In the genomic region with DNA sequence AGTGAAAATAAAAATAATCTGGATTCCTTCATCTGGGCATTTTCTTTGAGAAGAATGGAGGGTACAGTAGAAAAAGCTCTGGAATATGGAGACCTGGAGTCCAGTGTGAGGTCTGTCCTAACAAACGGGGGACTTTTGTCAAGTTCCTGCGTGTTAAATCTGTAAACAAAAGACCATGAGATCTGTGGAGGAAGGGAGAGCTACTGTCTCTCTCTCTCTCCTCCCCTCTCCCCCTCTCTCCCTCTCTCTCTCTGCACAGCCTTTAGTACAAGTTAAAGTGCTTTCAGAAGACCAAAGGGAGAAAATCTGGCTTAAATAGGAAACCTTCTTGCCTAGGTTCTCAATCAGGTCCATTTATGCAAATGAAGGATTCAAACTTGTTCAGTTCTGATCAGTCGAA, we compare ENCODE assay signal across 23 cellular contexts.
A peak's percentile ranks its signal among the peaks of the same experiment; 100 is the strongest.
DNase-seq lines count a peak whose midpoint lies in the region; ATAC-seq and TF ChIP-seq lines count a peak whose summit lies in the region.
"Had no signal": no experiment of that assay in that cellular context is flagged by ENCODE, and none has a peak within 500 bp of the region (broad histone marks: within the 10 kb centered on the region; RNA-seq: fewer than 3 reads in every experiment).

No MANE protein-coding gene starts in this region.

- 0 out of 2 replicates have a peak, but pooled peaks cover 2% of the 10 kb centered on the region for H3K9me2 ChIP-seq in GM23338 (ENCODE audit: insufficient read depth)

- H3F3A ChIP-seq in GM23338 (replicated peaks; ENCODE audit: low read depth) = no peaks in the 10 kb centered on the region
- no peaks in the 10 kb centered on the region for H3F3A ChIP-seq in neural progenitor cell (ENCODE audit: low read depth)

- H3K36me3 ChIP-seq in GM23338 (ENCODE audit: insufficient read depth) = no peaks in the 10 kb centered on the region
- no peaks in the 10 kb centered on the region for H3K36me3 ChIP-seq in neural progenitor cell
- H3K36me3 ChIP-seq: BE2C, BLaER1 had no signal

- H3K27me3 ChIP-seq in GM23338 (ENCODE audit: insufficient read depth) (no peaks in the 10 kb centered on the region), neural progenitor cell (no peaks in the 10 kb centered on the region)
- H3K27me3 ChIP-seq: BLaER1 had no signal

- intact Hi-C loops in activated T-helper 1 cell treated with anti-CD3 and anti-CD28 coated beads, Interleukin-12 subunit alpha, Interleukin-12 subunit beta, Interleukin-2, Interleukin-4 antibody, amounts not matched to agents 30 ng/mL and 10 ng/mL and 1 ng/mL, durations not matched to agents 14 hours and 24 hours and 36 hours (cut with micrococcal nuclease) = no loop called here

- no peak for DNase-seq in GM23338 (ENCODE audit: low spot score)
- DNase-seq in WTC11 (ENCODE audit: low spot score) = no peak
- no peak for DNase-seq in neural progenitor cell (ENCODE audit: low spot score)
- DNase-seq in activated T-helper 1 cell treated with anti-CD3 and anti-CD28 coated beads, Interleukin-12 subunit alpha, Interleukin-12 subunit beta, Interleukin-2, Interleukin-4 antibody, amounts not matched to agents 30 ng/mL and 10 ng/mL and 1 ng/mL, durations not matched to agents 14 hours and 24 hours and 36 hours (ENCODE audit: low spot score) = no peak
- no peak for DNase-seq in amniotic stem cell (lab: John Stamatoyannopoulos, UW)
- DNase-seq in activated CD8-positive, alpha-beta memory T cell treated with anti-CD3 and anti-CD28 coated beads for 24 hours = no peak
- DNase-seq: 8988T; ACHN; BE2C; C1 segment of cervical spinal cord; CD4-positive, alpha-beta memory T cell; CD4-positive, CD25-positive, alpha-beta regulatory T cell; CD8-positive, alpha-beta memory T cell; COR-L47; DMS 273 treated with DMSO at 0.1 percent for 48 hours; DMS153; DMS53; DMS79; DND-41; EL; GF-D8 had no signal

- H3K4me3 Mint-ChIP-seq in GM23338 (no peak overlapping the region), WTC11 (no peak overlapping the region), neural progenitor cell (no peak overlapping the region)
- H3K4me3 Mint-ChIP-seq in activated T-helper 1 cell treated with anti-CD3 and anti-CD28 coated beads, Interleukin-12 subunit alpha, Interleukin-12 subunit beta, Interleukin-2, Interleukin-4 antibody, amounts not matched to agents 30 ng/mL and 10 ng/mL and 1 ng/mL, durations not matched to agents 14 hours and 24 hours and 36 hours = no peak overlapping the region
- H3K4me3 Mint-ChIP-seq: CD14-positive monocyte; CD4-positive, alpha-beta memory T cell; CD4-positive, CD25-positive, alpha-beta regulatory T cell; CD8-positive, alpha-beta memory T cell had no signal

- no peaks in the 10 kb centered on the region for H3K9me3 Mint-ChIP-seq in GM23338
- no peaks in the 10 kb centered on the region for H3K9me3 Mint-ChIP-seq in WTC11
- no peaks in the 10 kb centered on the region for H3K9me3 Mint-ChIP-seq in neural progenitor cell
- no peaks in the 10 kb centered on the region for H3K9me3 Mint-ChIP-seq in activated T-helper 1 cell treated with anti-CD3 and anti-CD28 coated beads, Interleukin-12 subunit alpha, Interleukin-12 subunit beta, Interleukin-2, Interleukin-4 antibody, amounts not matched to agents 30 ng/mL and 10 ng/mL and 1 ng/mL, durations not matched to agents 14 hours and 24 hours and 36 hours
- H3K9me3 Mint-ChIP-seq: CD4-positive, alpha-beta memory T cell; CD4-positive, CD25-positive, alpha-beta regulatory T cell; CD8-positive, alpha-beta memory T cell had no signal

- CTCF ChIA-PET in WTC11 (lab: Charles Lee) = interaction anchor here (1.2 to 1.8 kb wide), 2 partner anchors 44 to 171 kb away, joined by 4 to 6 read pairs; no protein-coding TSS in a partner anchor

- H3K4me2 ChIP-seq in GM23338 (peak overlapping the region; percentile 13), neural progenitor cell (peak overlapping the region; percentile 20)
- H3K4me2 ChIP-seq: BLaER1 had no signal

- H3K4me1 ChIP-seq in GM23338 (ENCODE audit: insufficient read depth) (peaks cover 20% of the 10 kb centered on the region), neural progenitor cell (peaks cover 21% of the 10 kb centered on the region)
- H3K4me1 ChIP-seq: BE2C, BLaER1 had no signal

- H2AFZ ChIP-seq in GM23338 (peak overlapping the region; percentile 74), neural progenitor cell (replicated peaks) (peak overlapping the region; percentile 72)

- H3K27ac Mint-ChIP-seq in GM23338 (no peak overlapping the region), WTC11 (0 out of 2 replicates have a peak overlapping the region, but pooled peaks have one; percentile 64), neural progenitor cell (peak overlapping the region; percentile 10)
- H3K27ac Mint-ChIP-seq in activated T-helper 1 cell treated with anti-CD3 and anti-CD28 coated beads, Interleukin-12 subunit alpha, Interleukin-12 subunit beta, Interleukin-2, Interleukin-4 antibody, amounts not matched to agents 30 ng/mL and 10 ng/mL and 1 ng/mL, durations not matched to agents 14 hours and 24 hours and 36 hours = no peak overlapping the region
- H3K27ac Mint-ChIP-seq: CD14-positive monocyte; CD4-positive, alpha-beta memory T cell; CD4-positive, CD25-positive, alpha-beta regulatory T cell; CD8-positive, alpha-beta memory T cell had no signal

- TF ChIP-seq CTCF in GM23338 (conservative IDR thresholded peaks at IDR 0.05; ENCODE audit: low read depth in 2 of 2) (no peak), WTC11 (IDR thresholded peaks at IDR 0.05) (no peak), neural progenitor cell (IDR thresholded peaks at IDR 0.05) (no peak)

- H3K4me3 ChIP-seq in GM23338 (no peak overlapping the region), neural progenitor cell (no peak overlapping the region)
- H3K4me3 ChIP-seq: BLaER1 had no signal

- peaks cover 8% of the 10 kb centered on the region for H3K4me1 Mint-ChIP-seq in GM23338
- H3K4me1 Mint-ChIP-seq in WTC11 = peaks cover 15% of the 10 kb centered on the region
- peaks cover 11% of the 10 kb centered on the region for H3K4me1 Mint-ChIP-seq in neural progenitor cell
- H3K4me1 Mint-ChIP-seq in activated T-helper 1 cell treated with anti-CD3 and anti-CD28 coated beads, Interleukin-12 subunit alpha, Interleukin-12 subunit beta, Interleukin-2, Interleukin-4 antibody, amounts not matched to agents 30 ng/mL and 10 ng/mL and 1 ng/mL, durations not matched to agents 14 hours and 24 hours and 36 hours (ENCODE audit: low read depth) = no peaks in the 10 kb centered on the region
- H3K4me1 Mint-ChIP-seq: CD14-positive monocyte; CD4-positive, alpha-beta memory T cell; CD4-positive, CD25-positive, alpha-beta regulatory T cell; CD8-positive, alpha-beta memory T cell had no signal

- POLR2A ChIA-PET in WTC11 (lab: Charles Lee) = no interaction called here

- H3K9ac ChIP-seq in neural progenitor cell = no peak overlapping the region
- H3K9ac ChIP-seq: BLaER1 had no signal

- no peaks in the 10 kb centered on the region for H3K36me3 Mint-ChIP-seq in GM23338 (ENCODE audit: low read depth)
- no peaks in the 10 kb centered on the region for H3K36me3 Mint-ChIP-seq in WTC11
- H3K36me3 Mint-ChIP-seq in neural progenitor cell = no peaks in the 10 kb centered on the region
- no peaks in the 10 kb centered on the region for H3K36me3 Mint-ChIP-seq in activated T-helper 1 cell treated with anti-CD3 and anti-CD28 coated beads, Interleukin-12 subunit alpha, Interleukin-12 subunit beta, Interleukin-2, Interleukin-4 antibody, amounts not matched to agents 30 ng/mL and 10 ng/mL and 1 ng/mL, durations not matched to agents 14 hours and 24 hours and 36 hours (ENCODE audit: low read depth)
- H3K36me3 Mint-ChIP-seq: CD14-positive monocyte; CD4-positive, alpha-beta memory T cell; CD4-positive, CD25-positive, alpha-beta regulatory T cell; CD8-positive, alpha-beta memory T cell had no signal

- H3K27ac ChIP-seq in GM23338 (ENCODE audit: low read depth) (no peak overlapping the region), neural progenitor cell (no peak overlapping the region)
- H3K27ac ChIP-seq: BLaER1 had no signal

- H3K27me3 Mint-ChIP-seq in GM23338 (ENCODE audit: insufficient read depth, low read depth, poor library complexity) (no peaks in the 10 kb centered on the region), WTC11 (ENCODE audit: low read depth) (no peaks in the 10 kb centered on the region), neural progenitor cell (ENCODE audit: insufficient read depth, low read depth) (peaks cover 2% of the 10 kb centered on the region)
- H3K27me3 Mint-ChIP-seq in activated T-helper 1 cell treated with anti-CD3 and anti-CD28 coated beads, Interleukin-12 subunit alpha, Interleukin-12 subunit beta, Interleukin-2, Interleukin-4 antibody, amounts not matched to agents 30 ng/mL and 10 ng/mL and 1 ng/mL, durations not matched to agents 14 hours and 24 hours and 36 hours (ENCODE audit: insufficient read depth) = peaks cover 15% of the 10 kb centered on the region

- no peaks in the 10 kb centered on the region for H3K9me3 ChIP-seq in neural progenitor cell (ENCODE audit: low read depth)
- H3K9me3 ChIP-seq: BE2C, BLaER1 had no signal

- peak; percentile 52 for ATAC-seq in GM23338
- ATAC-seq in WTC11 = peak; percentile 40

- H3K79me2 ChIP-seq in GM23338 (replicated peaks; ENCODE audit: insufficient read depth) = no peaks in the 10 kb centered on the region
- H3K79me2 ChIP-seq in neural progenitor cell (ENCODE audit: low read depth) = no peaks in the 10 kb centered on the region

- H4K20me1 ChIP-seq in GM23338 (replicated peaks; ENCODE audit: insufficient read depth) (no peaks in the 10 kb centered on the region), neural progenitor cell (ENCODE audit: low read depth) (no peaks in the 10 kb centered on the region)
- H4K20me1 ChIP-seq: BLaER1 had no signal

TF ChIP-seq in GM23338, 12 proteins besides CTCF, POLR2A, EP300 and RAD21 (continues in another document):
- TF ChIP-seq STAT1 (IDR thresholded peaks at IDR 0.05; ENCODE audit: unreplicated experiment) (no peak), CREB1 (CRISPR knock-in tag; IDR thresholded peaks at IDR 0.05; ENCODE audit: low read depth) (no peak)

TF ChIP-seq in WTC11, 78 proteins besides CTCF, POLR2A, EP300 and RAD21 (continues in another document):
- TF ChIP-seq, protein P1, sequence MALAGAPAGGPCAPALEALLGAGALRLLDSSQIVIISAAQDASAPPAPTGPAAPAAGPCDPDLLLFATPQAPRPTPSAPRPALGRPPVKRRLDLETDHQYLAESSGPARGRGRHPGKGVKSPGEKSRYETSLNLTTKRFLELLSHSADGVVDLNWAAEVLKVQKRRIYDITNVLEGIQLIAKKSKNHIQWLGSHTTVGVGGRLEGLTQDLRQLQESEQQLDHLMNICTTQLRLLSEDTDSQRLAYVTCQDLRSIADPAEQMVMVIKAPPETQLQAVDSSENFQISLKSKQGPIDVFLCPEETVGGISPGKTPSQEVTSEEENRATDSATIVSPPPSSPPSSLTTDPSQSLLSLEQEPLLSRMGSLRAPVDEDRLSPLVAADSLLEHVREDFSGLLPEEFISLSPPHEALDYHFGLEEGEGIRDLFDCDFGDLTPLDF (CRISPR knock-in tag; IDR thresholded peaks at IDR 0.05) = no peak
- no peak for TF ChIP-seq SOX15 (CRISPR knock-in tag; IDR thresholded peaks at IDR 0.05)

Comparison
In these comparisons a context has a peak if more than half of its experiments do, and no peak if none do; other contexts are left out.
1. H3K27ac Mint-ChIP-seq: peak in WTC11 (single experiment) and neural progenitor cell (single experiment); none in GM23338 (single experiment) and activated T-helper 1 cell treated with anti-CD3 and anti-CD28 coated beads, Interleukin-12 subunit alpha, Interleukin-12 subunit beta, Interleukin-2, Interleukin-4 antibody, amounts not matched to agents 30 ng/mL and 10 ng/mL and 1 ng/mL, durations not matched to agents 14 hours and 24 hours and 36 hours (single experiment).